Comparison of ENCODE assay signal across 1 cellular context in genomic region chr9:5502553-5502952, GRCh38.
TF ChIP-seq lines count a peak whose summit lies in the region.

No MANE protein-coding gene starts in this region.

TF ChIP-seq in IMR-90, 13 proteins besides CTCF, POLR2A, EP300 and RAD21:
- no peak for TF ChIP-seq BHLHE40 (IDR thresholded peaks at IDR 0.05; ENCODE audit: low read depth, low read length)
- TF ChIP-seq ELK1 (IDR thresholded peaks at IDR 0.05; ENCODE audit: borderline replicate concordance, low read depth, low read length): no peak
